31 cellular contexts compared by ENCODE assay signal in genomic region chr9:137427454-137428310, GRCh38. TPM values are rescaled to one million over a fixed set of nuclear protein-coding genes. Genes with fewer than 3 reads are reported as not detected.
A peak's percentile ranks its signal among the peaks of the same experiment; 100 is the strongest.
DNase-seq lines count a peak whose midpoint lies in the region; ATAC-seq, FAIRE-seq and TF ChIP-seq lines count a peak whose summit lies in the region.
"Had no signal": no experiment of that assay in that cellular context is flagged by ENCODE, and none has a peak within 500 bp of the region (broad histone marks: within the 10 kb centered on the region; RNA-seq: fewer than 3 reads in every experiment).

No MANE protein-coding gene starts in this region.

- H3K4me1 ChIP-seq in HepG2 (ENCODE audit: insufficient read depth, low read length) (peaks cover 12% of the 10 kb centered on the region), spleen (peaks cover 0 to 43% (median 18%) of the 10 kb centered on the region in 6 donors)

- CTCF ChIA-PET in RWPE1 (lab: Yijun Ruan, JAX): interaction anchor here (0.6 kb wide), 1 partner anchor 17 kb away, joined by 3 read pairs; no protein-coding TSS in a partner anchor
- CTCF ChIA-PET in HepG2 (lab: Yijun Ruan, JAX; ENCODE audit: low intra/inter-chr PET ratio, low total read pairs): no interaction called here

- H4K20me1 ChIP-seq in HepG2 (ENCODE audit: insufficient read depth, low read length): no peaks in the 10 kb centered on the region

- BruUV-seq in HepG2 (replicated peaks; lab: Mats Ljungman, UMichigan): no TSS peak

- H3K4me2 ChIP-seq in HepG2 (ENCODE audit: low read depth, low read length): no peak overlapping the region

- TF ChIP-seq EP300 in HepG2 (IDR thresholded peaks at IDR 0.05; ENCODE audit: low read depth in 2 of 2, low read length in 2 of 2) (no peak), HepG2 (CRISPR knock-in tag; IDR thresholded peaks at IDR 0.05; ENCODE audit: borderline replicate concordance) (no peak)

- no peaks in the 10 kb centered on the region for H3K36me3 Mint-ChIP-seq in nephron progenitor cell (ENCODE audit: low read depth)

- POLR2A ChIA-PET in RWPE1 (lab: Yijun Ruan, JAX; ENCODE audit: low non-redundant PET): no interaction called here
- POLR2A ChIA-PET in HepG2 (lab: Yijun Ruan, JAX): no interaction called here

- no peak for TF ChIP-seq POLR2A in HepG2 (IDR thresholded peaks at IDR 0.05; ENCODE audit: insufficient read depth in 1 of 2, low read depth in 2 of 2, low read length in 2 of 2)
- no peak for TF ChIP-seq POLR2A in spleen (IDR thresholded peaks at IDR 0.05)

- H3K27me3 Mint-ChIP-seq in nephron progenitor cell (ENCODE audit: low read depth, poor library complexity): peaks cover 12% of the 10 kb centered on the region
- H3K27me3 Mint-ChIP-seq: progenitor cell of endocrine pancreas had no signal

- no peak overlapping the region for H2AFZ ChIP-seq in HepG2 (ENCODE audit: low read length)

- DNase-seq in GM06990 (ENCODE audit: extremely low read depth, insufficient read length): peak; percentile 12
- DNase-seq in RWPE1 (ENCODE audit: low spot score): no peak
- no peak for DNase-seq in HepG2 (ENCODE audit: low spot score)
- peak; percentile 68 for DNase-seq in spleen
- DNase-seq in NCI-H526 treated with DMSO at 0.1 percent for 48 hours (lab: John Stamatoyannopoulos, UW): no peak
- no peak for DNase-seq in T-helper 2 cell
- DNase-seq in nephron progenitor cell: no peak
- DNase-seq: activated CD4-positive, alpha-beta memory T cell treated with anti-CD3 and anti-CD28 coated beads, Interleukin-2, amount 10 ng/mL, durations not matched to agents 7 days and 5 days; activated CD8-positive, alpha-beta memory T cell treated with anti-CD3 and anti-CD28 coated beads, Interleukin-2, amount 50 U/mL, for 4 hours; activated naive CD4-positive, alpha-beta T cell treated with anti-CD3 and anti-CD28 coated beads, Interleukin-2, amount 50 U/mL, for 16 hours; amygdala; Calu3; DND-41; GOT3; hypothalamus; KBM-7; left colon; mesendoderm; NCI-H1930; NCI-H510A treated with DMSO at 0.1 percent for 48 hours; NK-92 treated with Interleukin-12 subunit alpha and Interleukin-12 subunit beta, amount 100 ng/mL, for 24 hours; PC-3; stimulated activated CD4-positive, alpha-beta T cell treated with anti-CD3 and anti-CD28 coated beads, Interleukin-4, amount 100 ng/mL, for 24 hours had no signal

- H3K27me3 ChIP-seq in GM06990 (replicated peaks; ENCODE audit: control insufficient read depth, insufficient read depth, low read length): no peaks in the 10 kb centered on the region; the same call in 1 of the 2 replicates
- no peaks in the 10 kb centered on the region for H3K27me3 ChIP-seq in HepG2 (ENCODE audit: control insufficient read depth in 1 of 2, insufficient read depth in 2 of 2, low read length in 2 of 2)
- peaks cover 0 to 30% (median 0%) of the 10 kb centered on the region in 7 donors for H3K27me3 ChIP-seq in spleen (replicated peaks in 1 of 7)
- H3K27me3 ChIP-seq: tibial nerve had no signal

- no peak for TF ChIP-seq RAD21 in HepG2 (CRISPR knock-in tag; IDR thresholded peaks at IDR 0.05)

- H3K4me3 ChIP-seq in GM06990 (replicated peaks; ENCODE audit: low read depth, low read length) (no peak overlapping the region), HepG2 (replicated peaks in 1 of 3; ENCODE audit: insufficient read depth in 1 of 3, low read depth in 2 of 3, low read length in 3 of 3) (no peak overlapping the region), spleen (no peak overlapping the region)
- H3K4me3 ChIP-seq: tibial nerve had no signal

- H3K4me1 Mint-ChIP-seq in nephron progenitor cell: peaks cover 14% of the 10 kb centered on the region

- no peaks in the 10 kb centered on the region for H3K36me3 ChIP-seq in GM06990 (ENCODE audit: control insufficient read depth, insufficient read depth, low read length)
- H3K36me3 ChIP-seq in HepG2 (replicated peaks in 1 of 2; ENCODE audit: control insufficient read depth in 1 of 2, insufficient read depth in 2 of 2, low read length in 2 of 2): no peaks in the 10 kb centered on the region
- no peaks in the 10 kb centered on the region for H3K36me3 ChIP-seq in spleen
- H3K36me3 ChIP-seq: neutrophil, tibial nerve had no signal

- no peak for FAIRE-seq in HepG2 (lab: Jason Lieb, UNC)

- H3K4me3 Mint-ChIP-seq in nephron progenitor cell: no peak overlapping the region
- H3K4me3 Mint-ChIP-seq: activated CD4-positive, alpha-beta memory T cell treated with anti-CD3 and anti-CD28 coated beads, Interleukin-2, amount 10 ng/mL, durations not matched to agents 7 days and 5 days; T-helper 2 cell treated with Interferon-gamma antibody and Interleukin-4, amounts not matched to agents 5 μg/mL and 100 μg/mL, for 36 hours had no signal

- no peaks in the 10 kb centered on the region for H3K9me3 ChIP-seq in HepG2 (ENCODE audit: low read length)
- H3K9me3 ChIP-seq in spleen: no peaks in the 10 kb centered on the region
- H3K9me3 ChIP-seq: neutrophil, tibial nerve had no signal

- intact Hi-C loops in HepG2 (cut with micrococcal nuclease; ENCODE audit: unreplicated experiment): no loop called here
- intact Hi-C loops in spleen (cut with DNase I; ENCODE audit: low total_unique reads): no loop called here

- no peaks in the 10 kb centered on the region for H3K79me2 ChIP-seq in HepG2 (ENCODE audit: insufficient read depth, low read length)

- no peaks in the 10 kb centered on the region for H3K9me3 Mint-ChIP-seq in nephron progenitor cell
- H3K9me3 Mint-ChIP-seq: activated CD4-positive, alpha-beta memory T cell treated with anti-CD3 and anti-CD28 coated beads, Interleukin-2, amount 10 ng/mL, durations not matched to agents 7 days and 5 days; T-helper 2 cell treated with Interferon-gamma antibody and Interleukin-4, amounts not matched to agents 5 μg/mL and 100 μg/mL, for 36 hours had no signal

- no peak overlapping the region for H3K27ac Mint-ChIP-seq in nephron progenitor cell
- H3K27ac Mint-ChIP-seq: activated CD4-positive, alpha-beta memory T cell treated with anti-CD3 and anti-CD28 coated beads, Interleukin-2, amount 10 ng/mL, durations not matched to agents 7 days and 5 days; T-helper 2 cell treated with Interferon-gamma antibody and Interleukin-4, amounts not matched to agents 5 μg/mL and 100 μg/mL, for 36 hours had no signal

- TF ChIP-seq CTCF in GM06990 (IDR thresholded peaks at IDR 0.05; ENCODE audit: insufficient read depth, low read length, poor library complexity, severe bottlenecking): no peak
- no peak for TF ChIP-seq CTCF in RWPE1 (conservative IDR thresholded peaks at IDR 0.05; ENCODE audit: low read depth)
- no peak for TF ChIP-seq CTCF in HepG2 (CRISPR knock-in tag; IDR thresholded peaks at IDR 0.05)
- TF ChIP-seq CTCF in spleen (IDR thresholded peaks at IDR 0.05 in 8 of 11, conservative IDR thresholded peaks at IDR 0.05 in 3 of 11): no peak
- TF ChIP-seq CTCF in nephron progenitor cell (IDR thresholded peaks at IDR 0.05): no peak

- 88% methylated on average over 12 of the region's 27 CpGs for WGBS in HepG2 (ENCODE audit: low lambda C conversion rate)
- 79 to 83% (median 82%) methylated on average over 15 to 27 of the region's 27 CpGs for WGBS in spleen, 5 donors

- H3K9ac ChIP-seq in HepG2 (ENCODE audit: insufficient read depth, low read depth, low read length): no peak overlapping the region

- no peak for ATAC-seq in HepG2
- ATAC-seq: left colon, PC-3 had no signal

- H3K27ac ChIP-seq in RWPE1: peak overlapping the region; percentile 83
- no peak overlapping the region for H3K27ac ChIP-seq in HepG2 (ENCODE audit: extremely low read length, insufficient read depth, low read length)
- no peak overlapping the region for H3K27ac ChIP-seq in spleen
- H3K27ac ChIP-seq: C4-2B, epithelial cell of prostate, neutrophil, tibial nerve had no signal

- in situ Hi-C loops in HepG2 (cut with HindIII; ENCODE audit: extremely low pct_ligation_motif_present, low pct_unique_long_range_greater_than_20kb): no loop called here

RNA-seq across cellular contexts. Expression of gene NOXA1, which starts 4.5 kb away (rescaled TPM):
- 0.63 and 1.2 TPM in 2 replicates for total RNA-seq in HepG2 (2016; rRNA removed; fragmentation: Illumina TruSeq; extraction: Trizol)
- total RNA-seq in HepG2 (2016; cell fraction: cytosol; rRNA removed; fragmentation: Illumina TruSeq; extraction: Trizol; ENCODE audit: low read depth): 0.81 and 1.1 TPM in 2 replicates
- 0.82 and 1.9 TPM in 2 replicates for total RNA-seq in HepG2 (2016; cell fraction: insoluble cytoplasmic fraction; rRNA removed; fragmentation: Illumina TruSeq; extraction: Trizol)
- 0.46 and 1.00 TPM in 2 replicates for total RNA-seq in HepG2 (2016; cell fraction: membrane; rRNA removed; fragmentation: Illumina TruSeq; extraction: Trizol)
- 1.6 and 2.0 TPM in 2 replicates for total RNA-seq in HepG2 (2016; cell fraction: nucleus; rRNA removed; fragmentation: Illumina TruSeq; extraction: Trizol)
- polyA plus RNA-seq in HepG2 (2011; rRNA removed): 0.78 and 2.1 TPM in 2 replicates
- 0.53 and 1.0 TPM in 2 replicates for polyA plus RNA-seq in HepG2 (2011; cell fraction: cytosol; rRNA removed)
- 17.1 and 17.5 TPM in 2 replicates for polyA plus RNA-seq in HepG2 (2011; cell fraction: nucleus; rRNA removed)
- polyA plus RNA-seq in HepG2 (2012): 0.76 and 1.0 TPM in 2 replicates
- polyA plus RNA-seq in HepG2 (2016; cell fraction: cytosol; fragmentation: Illumina TruSeq; extraction: Trizol; ENCODE audit: low read depth): 0.60 and 0.67 TPM in 2 replicates
- polyA plus RNA-seq in HepG2 (2016; cell fraction: insoluble cytoplasmic fraction; fragmentation: Illumina TruSeq; extraction: Trizol; ENCODE audit: low read depth): 0.39 and 0.46 TPM in 2 replicates
- polyA plus RNA-seq in HepG2 (2016; cell fraction: membrane; fragmentation: Illumina TruSeq; extraction: Trizol; ENCODE audit: low read depth): 0.44 and 0.56 TPM in 2 replicates
- 3.7 and 3.8 TPM in 2 replicates for polyA plus RNA-seq in HepG2 (2016; cell fraction: nucleus; fragmentation: Illumina TruSeq; extraction: Trizol; ENCODE audit: insufficient read depth, low read depth)
- 0.44 and 0.61 TPM in 2 replicates for polyA minus RNA-seq in HepG2 (2011; rRNA and poly(A)+ RNA removed; ENCODE audit: low replicate concordance)
- polyA minus RNA-seq in HepG2 (2011; cell fraction: cytosol; rRNA and poly(A)+ RNA removed): 0.44 TPM in 1 of 2 replicates, not detected in the other
- polyA minus RNA-seq in HepG2 (2011; cell fraction: nucleus; rRNA and poly(A)+ RNA removed): 1.8 and 3.4 TPM in 2 replicates
- total RNA-seq in spleen: 10 to 100 TPM in 2 of 7 donors, 1 to 10 TPM in 5; 1.9 to 15.0 (median 5.3) TPM
- polyA plus RNA-seq in spleen: 10 to 100 TPM in 1 of 3 donors, 1 to 10 TPM in 2; 3.2 to 10.7 (median 7.8) TPM
- total RNA-seq: HT1080, M059J had no signal

RNA-seq across cellular contexts. Expression of gene EXD3, which starts 4.7 kb away (rescaled TPM):
- 1.3 and 2.7 TPM in 2 replicates for total RNA-seq in HepG2 (2016; rRNA removed; fragmentation: Illumina TruSeq; extraction: Trizol)
- total RNA-seq in HepG2 (2016; cell fraction: cytosol; rRNA removed; fragmentation: Illumina TruSeq; extraction: Trizol; ENCODE audit: low read depth): 1.1 and 1.7 TPM in 2 replicates
- total RNA-seq in HepG2 (2016; cell fraction: insoluble cytoplasmic fraction; rRNA removed; fragmentation: Illumina TruSeq; extraction: Trizol): 1.3 and 3.1 TPM in 2 replicates
- 1.6 and 2.4 TPM in 2 replicates for total RNA-seq in HepG2 (2016; cell fraction: membrane; rRNA removed; fragmentation: Illumina TruSeq; extraction: Trizol)
- total RNA-seq in HepG2 (2016; cell fraction: nucleus; rRNA removed; fragmentation: Illumina TruSeq; extraction: Trizol): 3.0 and 3.1 TPM in 2 replicates
- polyA plus RNA-seq in HepG2 (2011; rRNA removed): 4.8 and 9.1 TPM in 2 replicates
- polyA plus RNA-seq in HepG2 (2011; cell fraction: cytosol; rRNA removed): 1.6 and 3.2 TPM in 2 replicates
- polyA plus RNA-seq in HepG2 (2011; cell fraction: nucleus; rRNA removed): 82.5 and 82.6 TPM in 2 replicates
- polyA plus RNA-seq in HepG2 (2012): 4.7 and 9.6 TPM in 2 replicates
- 3.8 and 4.6 TPM in 2 replicates for polyA plus RNA-seq in HepG2 (2016; cell fraction: cytosol; fragmentation: Illumina TruSeq; extraction: Trizol; ENCODE audit: low read depth)
- 2.3 and 2.8 TPM in 2 replicates for polyA plus RNA-seq in HepG2 (2016; cell fraction: insoluble cytoplasmic fraction; fragmentation: Illumina TruSeq; extraction: Trizol; ENCODE audit: low read depth)
- 5.3 and 6.7 TPM in 2 replicates for polyA plus RNA-seq in HepG2 (2016; cell fraction: membrane; fragmentation: Illumina TruSeq; extraction: Trizol; ENCODE audit: low read depth)
- 8.9 and 9.7 TPM in 2 replicates for polyA plus RNA-seq in HepG2 (2016; cell fraction: nucleus; fragmentation: Illumina TruSeq; extraction: Trizol; ENCODE audit: insufficient read depth, low read depth)
- 3.4 and 4.2 TPM in 2 replicates for polyA minus RNA-seq in HepG2 (2011; rRNA and poly(A)+ RNA removed; ENCODE audit: low replicate concordance)
- 0.62 and 2.6 TPM in 2 replicates for polyA minus RNA-seq in HepG2 (2011; cell fraction: cytosol; rRNA and poly(A)+ RNA removed)
- polyA minus RNA-seq in HepG2 (2011; cell fraction: nucleus; rRNA and poly(A)+ RNA removed): 6.6 and 9.0 TPM in 2 replicates
- 10 to 100 TPM; 14.5 to 52.8 (median 29.8) TPM for total RNA-seq in spleen
- polyA plus RNA-seq in spleen: 10 to 100 TPM; 15.6 to 62.3 (median 43.4) TPM

RNA-seq across cellular contexts. Expression of gene ENTPD8, which starts 13.5 kb away (rescaled TPM):
- total RNA-seq in HepG2 (2016; rRNA removed; fragmentation: Illumina TruSeq; extraction: Trizol) (0.21 and 0.44 TPM in 2 replicates), spleen (under 1 TPM in 3 of 7 donors, not detected in 4; 0.26 to 0.37 (median 0.28) TPM)
- total RNA-seq in HepG2 (2016; cell fraction: cytosol; rRNA removed; fragmentation: Illumina TruSeq; extraction: Trizol; ENCODE audit: low read depth): 0.09 and 0.20 TPM in 2 replicates
- total RNA-seq in HepG2 (2016; cell fraction: insoluble cytoplasmic fraction; rRNA removed; fragmentation: Illumina TruSeq; extraction: Trizol): 0.33 and 0.43 TPM in 2 replicates
- total RNA-seq in HepG2 (2016; cell fraction: membrane; rRNA removed; fragmentation: Illumina TruSeq; extraction: Trizol): 0.21 and 0.37 TPM in 2 replicates
- 0.28 and 0.34 TPM in 2 replicates for total RNA-seq in HepG2 (2016; cell fraction: nucleus; rRNA removed; fragmentation: Illumina TruSeq; extraction: Trizol)
- polyA plus RNA-seq in HepG2 (2011; rRNA removed) (0.26 and 0.38 TPM in 2 replicates), spleen (under 1 TPM; 0.07 to 0.10 (median 0.09) TPM)
- 0.21 and 0.30 TPM in 2 replicates for polyA plus RNA-seq in HepG2 (2011; cell fraction: cytosol; rRNA removed)
- 3.0 and 3.2 TPM in 2 replicates for polyA plus RNA-seq in HepG2 (2011; cell fraction: nucleus; rRNA removed)
- 0.35 and 0.44 TPM in 2 replicates for polyA plus RNA-seq in HepG2 (2012)
- polyA plus RNA-seq in HepG2 (2016; cell fraction: cytosol; fragmentation: Illumina TruSeq; extraction: Trizol; ENCODE audit: low read depth): 0.05 and 0.14 TPM in 2 replicates
- polyA plus RNA-seq in HepG2 (2016; cell fraction: insoluble cytoplasmic fraction; fragmentation: Illumina TruSeq; extraction: Trizol; ENCODE audit: low read depth): 0.25 TPM in 1 of 2 replicates, not detected in the other
- polyA plus RNA-seq in HepG2 (2016; cell fraction: membrane; fragmentation: Illumina TruSeq; extraction: Trizol; ENCODE audit: low read depth): 0.08 and 0.15 TPM in 2 replicates
- polyA plus RNA-seq in HepG2 (2016; cell fraction: nucleus; fragmentation: Illumina TruSeq; extraction: Trizol; ENCODE audit: insufficient read depth, low read depth): 0.79 and 0.97 TPM in 2 replicates
- polyA minus RNA-seq in HepG2 (2011; rRNA and poly(A)+ RNA removed; ENCODE audit: low replicate concordance): 0.26 TPM in 1 of 2 replicates, not detected in the other
- polyA minus RNA-seq in HepG2 (2011; cell fraction: cytosol; rRNA and poly(A)+ RNA removed): not detected in 2 replicates
- polyA minus RNA-seq in HepG2 (2011; cell fraction: nucleus; rRNA and poly(A)+ RNA removed): 0.26 and 0.37 TPM in 2 replicates
- total RNA-seq: activated CD4-positive, alpha-beta memory T cell treated with anti-CD3 and anti-CD28 coated beads, Interleukin-2, amount 10 ng/mL, durations not matched to agents 7 days and 5 days; HT1080; M059J; PC-3; tibial nerve had no signal

RNA-seq across cellular contexts. Expression of gene NSMF, which starts 31.5 kb away (rescaled TPM):
- total RNA-seq in HepG2 (2016; rRNA removed; fragmentation: Illumina TruSeq; extraction: Trizol): 38.3 and 44.3 TPM in 2 replicates
- 35.6 and 45.0 TPM in 2 replicates for total RNA-seq in HepG2 (2016; cell fraction: cytosol; rRNA removed; fragmentation: Illumina TruSeq; extraction: Trizol; ENCODE audit: low read depth)
- 31.9 and 43.2 TPM in 2 replicates for total RNA-seq in HepG2 (2016; cell fraction: insoluble cytoplasmic fraction; rRNA removed; fragmentation: Illumina TruSeq; extraction: Trizol)
- total RNA-seq in HepG2 (2016; cell fraction: membrane; rRNA removed; fragmentation: Illumina TruSeq; extraction: Trizol): 88.7 and 95.2 TPM in 2 replicates
- total RNA-seq in HepG2 (2016; cell fraction: nucleus; rRNA removed; fragmentation: Illumina TruSeq; extraction: Trizol): 47.8 and 56.5 TPM in 2 replicates
- polyA plus RNA-seq in HepG2 (2011; rRNA removed): 183 and 271 TPM in 2 replicates
- polyA plus RNA-seq in HepG2 (2011; cell fraction: cytosol; rRNA removed): 147 and 184 TPM in 2 replicates
- 1,153 and 1,227 TPM in 2 replicates for polyA plus RNA-seq in HepG2 (2011; cell fraction: nucleus; rRNA removed)
- polyA plus RNA-seq in HepG2 (2012): 143 and 184 TPM in 2 replicates
- polyA plus RNA-seq in HepG2 (2016; cell fraction: cytosol; fragmentation: Illumina TruSeq; extraction: Trizol; ENCODE audit: low read depth): 80.1 and 97.0 TPM in 2 replicates
- 62.3 and 80.0 TPM in 2 replicates for polyA plus RNA-seq in HepG2 (2016; cell fraction: insoluble cytoplasmic fraction; fragmentation: Illumina TruSeq; extraction: Trizol; ENCODE audit: low read depth)
- 159 and 160 TPM in 2 replicates for polyA plus RNA-seq in HepG2 (2016; cell fraction: membrane; fragmentation: Illumina TruSeq; extraction: Trizol; ENCODE audit: low read depth)
- 179 and 193 TPM in 2 replicates for polyA plus RNA-seq in HepG2 (2016; cell fraction: nucleus; fragmentation: Illumina TruSeq; extraction: Trizol; ENCODE audit: insufficient read depth, low read depth)
- 64.9 and 155 TPM in 2 replicates for polyA minus RNA-seq in HepG2 (2011; rRNA and poly(A)+ RNA removed; ENCODE audit: low replicate concordance)
- polyA minus RNA-seq in HepG2 (2011; cell fraction: cytosol; rRNA and poly(A)+ RNA removed): 76.5 and 105 TPM in 2 replicates
- 147 and 159 TPM in 2 replicates for polyA minus RNA-seq in HepG2 (2011; cell fraction: nucleus; rRNA and poly(A)+ RNA removed)
- total RNA-seq in spleen: 10 to 100 TPM; 21.8 to 39.0 (median 25.5) TPM
- polyA plus RNA-seq in spleen: 10 to 100 TPM; 21.8 to 49.3 (median 26.7) TPM

Comparison
In these comparisons a context has a peak if more than half of its experiments do, and no peak if none do; other contexts are left out.
1. DNase-seq: peak in GM06990 (single experiment) and spleen (single experiment); none in RWPE1 (single experiment), HepG2 (single experiment), NCI-H526 treated with DMSO at 0.1 percent for 48 hours (single experiment), T-helper 2 cell (0 of 5) and nephron progenitor cell (single experiment).